Comparison of ENCODE assay signal across 9 cellular contexts in genomic region chr1:205456383-205456867, GRCh38. TPM values are rescaled to one million over a fixed set of nuclear protein-coding genes. Genes with fewer than 3 reads are reported as not detected.
DNase-seq lines count a peak whose midpoint lies in the region; ATAC-seq and TF ChIP-seq lines count a peak whose summit lies in the region.
"Had no signal": no experiment of that assay in that cellular context is flagged by ENCODE, and none has a peak within 500 bp of the region (broad histone marks: within the 10 kb centered on the region; RNA-seq: fewer than 3 reads in every experiment).

No MANE protein-coding gene starts in this region.

- peak overlapping the region; percentile 88 for H3K4me3 Mint-ChIP-seq in endodermal cell

- H3K36me3 Mint-ChIP-seq in endodermal cell (ENCODE audit: low read depth): peaks cover 6% of the 10 kb centered on the region

- intact Hi-C loops in psoas muscle (cut with DNase I): no loop called here

- DNase-seq in NCI-H2171 treated with DMSO at 0.1 percent for 48 hours (lab: John Stamatoyannopoulos, UW) (peak; percentile 29), NCI-H2171 (lab: John Stamatoyannopoulos, UW) (no peak), NCI-H526 (lab: John Stamatoyannopoulos, UW) (peak; percentile 5 to 65), endodermal cell (peak; percentile 83), psoas muscle (no peak)

- H3K9me3 Mint-ChIP-seq in endodermal cell: no peaks in the 10 kb centered on the region

- 0% methylated on average over 10 to 47 of the region's 47 CpGs for WGBS in endodermal cell (ENCODE audit: insufficient coverage in 1 of 2, insufficient read length in 1 of 2), 2 experiments
- WGBS in psoas muscle, 3 donors: 1% methylated on average over 31 to 47 of the region's 47 CpGs

- peak overlapping the region; percentile 95 for H3K27ac Mint-ChIP-seq in endodermal cell

- H3K36me3 ChIP-seq in endodermal cell (ENCODE audit: control insufficient read depth, insufficient read depth, low read length) (peaks cover 7% of the 10 kb centered on the region), psoas muscle (ENCODE audit: insufficient read depth in 1 of 2, low read depth in 1 of 2) (no peaks in the 10 kb centered on the region)

- H3K4me3 ChIP-seq in endodermal cell (ENCODE audit: low read length): peak overlapping the region; percentile 97
- H3K4me3 ChIP-seq in psoas muscle: peak overlapping the region; percentile 37

- TF ChIP-seq CTCF in endodermal cell (conservative IDR thresholded peaks at IDR 0.05) (peak; percentile 49), psoas muscle (IDR thresholded peaks at IDR 0.05) (no peak)

- H3K27me3 Mint-ChIP-seq in endodermal cell (ENCODE audit: insufficient read depth): peaks cover 1% of the 10 kb centered on the region

- H3K9me3 ChIP-seq in endodermal cell (ENCODE audit: control insufficient read depth, low read length) (no peaks in the 10 kb centered on the region), psoas muscle (no peaks in the 10 kb centered on the region)

- H3K27me3 ChIP-seq in endodermal cell (ENCODE audit: control insufficient read depth, insufficient read depth, low read length, poor library complexity, severe bottlenecking): no peaks in the 10 kb centered on the region
- H3K27me3 ChIP-seq in psoas muscle (ENCODE audit: insufficient read depth in 3 of 3, low read length in 2 of 3): peaks cover 0 to 89% (median 39%) of the 10 kb centered on the region in 3 donors

- H3K27ac ChIP-seq in endodermal cell (ENCODE audit: low read depth, low read length): peak overlapping the region; percentile 92
- no peak overlapping the region for H3K27ac ChIP-seq in psoas muscle

- H3K4me1 Mint-ChIP-seq in endodermal cell: peaks cover 14% of the 10 kb centered on the region

- H3K4me1 ChIP-seq in endodermal cell (ENCODE audit: control insufficient read depth, insufficient read depth, low read length): peaks cover 4% of the 10 kb centered on the region
- peaks cover 12% of the 10 kb centered on the region for H3K4me1 ChIP-seq in psoas muscle

- H3K9ac ChIP-seq in endodermal cell (ENCODE audit: extremely low read depth, low read length, poor library complexity, severe bottlenecking): peak overlapping the region; percentile 83

- no peak for ATAC-seq in psoas muscle
- ATAC-seq in GM21526 (IDR thresholded peaks at IDR 0.05; ENCODE audit: low FRiP score, unreplicated experiment): no peak
- ATAC-seq in GM18502 (IDR thresholded peaks at IDR 0.05; ENCODE audit: poor library complexity, unreplicated experiment): no peak
- ATAC-seq in HG03108 (IDR thresholded peaks at IDR 0.05; ENCODE audit: unreplicated experiment): no peak

RNA-seq across cellular contexts. Expression of gene BLACAT1, which starts 0.6 kb away (rescaled TPM):
- 1 to 10 TPM; 7.4 to 7.6 TPM for total RNA-seq in endodermal cell
- 9.3 TPM for polyA plus RNA-seq in endodermal cell (2013, experiment 1 of 2)
- 9.8 TPM for polyA plus RNA-seq in endodermal cell (2013, experiment 2 of 2)
- total RNA-seq in psoas muscle: not detected
- not detected for polyA plus RNA-seq in psoas muscle
- total RNA-seq: LHCN-M2 had no signal

RNA-seq across cellular contexts. Expression of gene LEMD1, which starts 34.6 kb away (rescaled TPM):
- 10 to 100 TPM; 13.5 to 16.7 TPM for total RNA-seq in endodermal cell
- 20.5 TPM for polyA plus RNA-seq in endodermal cell (2013, experiment 1 of 2)
- polyA plus RNA-seq in endodermal cell (2013, experiment 2 of 2): 20.2 TPM
- total RNA-seq in psoas muscle: not detected
- polyA plus RNA-seq in psoas muscle: not detected
- total RNA-seq: LHCN-M2 had no signal

RNA-seq across cellular contexts. Expression of gene CDK18, which starts 48.0 kb away (rescaled TPM):
- total RNA-seq in endodermal cell (10 to 100 TPM; 58.1 to 88.7 TPM), psoas muscle (10 to 100 TPM in 1 of 4 donors, 1 to 10 TPM in 3; 3.9 to 11.9 (median 6.0) TPM)
- polyA plus RNA-seq in endodermal cell (2013, experiment 1 of 2): 24.4 TPM
- 22.7 TPM for polyA plus RNA-seq in endodermal cell (2013, experiment 2 of 2)
- 1 to 10 TPM; 1.5 to 2.1 (median 1.6) TPM for polyA plus RNA-seq in psoas muscle

Comparison
In these comparisons a context has a peak if more than half of its experiments do, and no peak if none do; other contexts are left out.
1. DNase-seq: peak in NCI-H2171 treated with DMSO at 0.1 percent for 48 hours (single experiment), NCI-H526 (2 of 2) and endodermal cell (single experiment); none in NCI-H2171 (single experiment) and psoas muscle (0 of 2).
2. RNA of gene BLACAT1, which starts 0.6 kb away (total RNA-seq): 7.4 to 7.6 TPM in endodermal cell; not detected in psoas muscle; every median in the first group is over 4 times any median in the second.
3. RNA of gene LEMD1, which starts 34.6 kb away (total RNA-seq): 13.5 to 16.7 TPM in endodermal cell; not detected in psoas muscle; every median in the first group is over 10 times any median in the second.
4. RNA of gene CDK18, which starts 48.0 kb away (total RNA-seq): 58.1 to 88.7 TPM in endodermal cell; 3.9 to 11.9 TPM in psoas muscle; every median in the first group is over 4 times any median in the second.